In genomic region chr20:51175724-51176123, GRCh38 we compare ENCODE assay signal across 17 cellular contexts.
DNase-seq lines count a peak whose midpoint lies in the region; ATAC-seq and TF ChIP-seq lines count a peak whose summit lies in the region.
"Had no signal": no experiment of that assay in that cellular context is flagged by ENCODE, and none has a peak within 500 bp of the region (broad histone marks: within the 10 kb centered on the region; RNA-seq: fewer than 3 reads in every experiment).

No MANE protein-coding gene starts in this region.

- H2BK5ac ChIP-seq in trophoblast cell (ENCODE audit: low read depth, low read length, poor library complexity), result no peak overlapping the region

- DNase-seq in activated naive CD4-positive, alpha-beta T cell (lab: John Stamatoyannopoulos, UW), result no peak
- peak; percentile 21 for DNase-seq in islet precursor cell
- DNase-seq in trophoblast cell, result no peak
- DNase-seq: 8988T; Calu3; CD8-positive, alpha-beta T cell; DMS79 treated with DMSO at 0.1 percent for 48 hours; GF-D8; GOT3; H7 had no signal

- TF ChIP-seq CTCF in HEK293 (tag by site-specific recombination; IDR thresholded peaks at IDR 0.05), result no peak

- POLR2A ChIA-PET in HEK293 (lab: Yijun Ruan, JAX), result no interaction called here

- no peak overlapping the region for H3K23ac ChIP-seq in trophoblast cell (ENCODE audit: low read length)

- CTCF ChIA-PET in HEK293 (lab: Yijun Ruan, JAX), result interaction anchor here (1.2 kb wide), 1 partner anchor 420 kb away, joined by 3 read pairs; no protein-coding TSS in a partner anchor

- peaks cover 5% of the 10 kb centered on the region for H3K79me1 ChIP-seq in trophoblast cell (ENCODE audit: low read length)

- no peak overlapping the region for H3K18ac ChIP-seq in trophoblast cell (ENCODE audit: low read length)

- no peaks in the 10 kb centered on the region for H3K9me3 Mint-ChIP-seq in activated naive CD4-positive, alpha-beta T cell treated with anti-CD3 and anti-CD28 coated beads, Interleukin-2, amount 50 U/mL, for 24 hours
- H3K9me3 Mint-ChIP-seq: CD8-positive, alpha-beta T cell had no signal

- no peak overlapping the region for H2BK120ac ChIP-seq in trophoblast cell (ENCODE audit: insufficient read depth, low read length, poor library complexity)

- no peak overlapping the region for H4K12ac ChIP-seq in trophoblast cell (ENCODE audit: low read depth, low read length)

- no peak overlapping the region for H2AK5ac ChIP-seq in trophoblast cell (ENCODE audit: low read length)

- H3K36me3 ChIP-seq in HEK293 (ENCODE audit: control insufficient read depth in 2 of 2, insufficient read depth in 1 of 2, low read length in 2 of 2) (no peaks in the 10 kb centered on the region), trophoblast cell (ENCODE audit: control insufficient read depth in 1 of 2, insufficient read depth in 2 of 2, low read length in 2 of 2) (no peaks in the 10 kb centered on the region)
- H3K36me3 ChIP-seq: BLaER1 treated with 17β-estradiol and CSF1 and Interleukin-3, amounts not matched to agents 10 nM and 100 nM had no signal

- no peak overlapping the region for H2AFZ ChIP-seq in trophoblast cell (ENCODE audit: insufficient read depth, low read length, poor library complexity)

- H3K79me2 ChIP-seq in trophoblast cell (ENCODE audit: control insufficient read depth, insufficient read depth, low read length, poor library complexity), result no peaks in the 10 kb centered on the region

- H3K27me3 ChIP-seq in trophoblast cell (ENCODE audit: insufficient read depth, low read length), result no peaks in the 10 kb centered on the region
- H3K27me3 ChIP-seq: BLaER1 treated with 17β-estradiol and CSF1 and Interleukin-3, amounts not matched to agents 10 nM and 100 nM had no signal

- H3K27me3 Mint-ChIP-seq in activated naive CD4-positive, alpha-beta T cell treated with anti-CD3 and anti-CD28 coated beads, Interleukin-2, amount 50 U/mL, for 24 hours, result peaks cover 21% of the 10 kb centered on the region

- no peaks in the 10 kb centered on the region for H3K4me1 Mint-ChIP-seq in activated naive CD4-positive, alpha-beta T cell treated with anti-CD3 and anti-CD28 coated beads, Interleukin-2, amount 50 U/mL, for 24 hours
- H3K4me1 Mint-ChIP-seq: B cell had no signal

- no peak overlapping the region for H3K14ac ChIP-seq in trophoblast cell (ENCODE audit: low read length)

- H3K9ac ChIP-seq in trophoblast cell (ENCODE audit: low read length), result no peak overlapping the region
- H3K9ac ChIP-seq: BLaER1 treated with 17β-estradiol and CSF1 and Interleukin-3, amounts not matched to agents 10 nM and 100 nM had no signal

- peak overlapping the region; percentile 71 for H2BK12ac ChIP-seq in trophoblast cell (ENCODE audit: low read length)

- ATAC-seq in HG03159 (IDR thresholded peaks at IDR 0.05; ENCODE audit: unreplicated experiment) (no peak), HG02981 (IDR thresholded peaks at IDR 0.05; ENCODE audit: unreplicated experiment) (no peak)
- ATAC-seq: CD8-positive, alpha-beta T cell; HCT116 had no signal

- H4K8ac ChIP-seq in trophoblast cell (ENCODE audit: low read depth, low read length), result no peak overlapping the region

- H3K4me2 ChIP-seq in trophoblast cell (ENCODE audit: low read length), result no peak overlapping the region
- H3K4me2 ChIP-seq: BLaER1 treated with 17β-estradiol and CSF1 and Interleukin-3, amounts not matched to agents 10 nM and 100 nM had no signal

- H3K27ac ChIP-seq in HEK293 (ENCODE audit: extremely low read depth, low read depth, low read length), result no peak overlapping the region
- no peak overlapping the region for H3K27ac ChIP-seq in trophoblast cell (ENCODE audit: low read depth, low read length)
- H3K27ac ChIP-seq: BLaER1 treated with 17β-estradiol and CSF1 and Interleukin-3, amounts not matched to agents 10 nM and 100 nM had no signal

- H3K4me1 ChIP-seq in HEK293 (ENCODE audit: control insufficient read depth, insufficient read depth, low read length), result no peaks in the 10 kb centered on the region
- H3K4me1 ChIP-seq in trophoblast cell (ENCODE audit: control insufficient read depth in 1 of 2, insufficient read depth in 2 of 2, low read length in 2 of 2), result peaks cover 5 to 6% of the 10 kb centered on the region in 2 experiments
- H3K4me1 ChIP-seq: BLaER1 treated with 17β-estradiol and CSF1 and Interleukin-3, amounts not matched to agents 10 nM and 100 nM had no signal

- H3K9me3 ChIP-seq in HEK293 (ENCODE audit: control insufficient read depth, insufficient read depth, low read depth, low read length) (no peaks in the 10 kb centered on the region), trophoblast cell (ENCODE audit: insufficient read depth, low read depth, low read length) (peaks cover 2% of the 10 kb centered on the region)

- H3K36me3 Mint-ChIP-seq in activated naive CD4-positive, alpha-beta T cell treated with anti-CD3 and anti-CD28 coated beads, Interleukin-2, amount 50 U/mL, for 24 hours, result no peaks in the 10 kb centered on the region
- H3K36me3 Mint-ChIP-seq: CD8-positive, alpha-beta T cell had no signal

- H3K27ac Mint-ChIP-seq in activated naive CD4-positive, alpha-beta T cell treated with anti-CD3 and anti-CD28 coated beads, Interleukin-2, amount 50 U/mL, for 24 hours, result peak overlapping the region; percentile 8
- H3K27ac Mint-ChIP-seq: B cell; CD8-positive, alpha-beta T cell had no signal

- no peak overlapping the region for H3K4me3 Mint-ChIP-seq in activated naive CD4-positive, alpha-beta T cell treated with anti-CD3 and anti-CD28 coated beads, Interleukin-2, amount 50 U/mL, for 24 hours
- H3K4me3 Mint-ChIP-seq: B cell; CD8-positive, alpha-beta T cell had no signal

- no CpG with 5 or more reads among the region's 5 CpGs for WGBS in trophoblast cell (ENCODE audit: extremely low coverage, insufficient coverage, insufficient read length)

- H4K91ac ChIP-seq in trophoblast cell (ENCODE audit: low read depth, low read length), result peak overlapping the region; percentile 41

- no peak overlapping the region for H3K4ac ChIP-seq in trophoblast cell (ENCODE audit: low read depth, low read length)

- H3K4me3 ChIP-seq in HEK293 (ENCODE audit: low read depth, low read length) (no peak overlapping the region), trophoblast cell (ENCODE audit: low read depth, low read length) (no peak overlapping the region)
- H3K4me3 ChIP-seq: BLaER1 treated with 17β-estradiol and CSF1 and Interleukin-3, amounts not matched to agents 10 nM and 100 nM had no signal

TF ChIP-seq in HEK293, 187 proteins besides CTCF, POLR2A, EP300 and RAD21:
- TF ChIP-seq ZNF223 (tag by site-specific recombination; IDR thresholded peaks at IDR 0.05) (no peak), ZNF221 (tag by site-specific recombination; IDR thresholded peaks at IDR 0.05; ENCODE audit: borderline replicate concordance) (no peak), ZNF404 (tag by site-specific recombination; IDR thresholded peaks at IDR 0.05) (no peak), ZBTB20 (tag by site-specific recombination; IDR thresholded peaks at IDR 0.05) (peak; percentile 30; the same call in 1 of the 2 replicates), ZNF26 (tag by site-specific recombination; IDR thresholded peaks at IDR 0.05) (no peak), ZNF837 (tag by site-specific recombination; IDR thresholded peaks at IDR 0.05) (no peak)
